Comparison of ENCODE assay signal across 20 cellular contexts in genomic region chr10:48700071-48700470, GRCh38. TPM values are rescaled to one million over a fixed set of nuclear protein-coding genes. Genes with fewer than 3 reads are reported as not detected.
"Had no signal": no experiment of that assay in that cellular context is flagged by ENCODE, and none has a peak within 500 bp of the region (broad histone marks: within the 10 kb centered on the region; RNA-seq: fewer than 3 reads in every experiment).

No MANE protein-coding gene starts in this region.

- H3K4me1 Mint-ChIP-seq: activated naive CD4-positive, alpha-beta T cell treated with anti-CD3 and anti-CD28 coated beads, Interleukin-2, amount 50 U/mL, for 24 hours; natural killer cell had no signal

- H3K27ac Mint-ChIP-seq: activated naive CD4-positive, alpha-beta T cell treated with anti-CD3 and anti-CD28 coated beads, Interleukin-2, amount 50 U/mL, for 24 hours; natural killer cell; T-cell had no signal

- H3K4me3 Mint-ChIP-seq: activated naive CD4-positive, alpha-beta T cell treated with anti-CD3 and anti-CD28 coated beads, Interleukin-2, amount 50 U/mL, for 24 hours; natural killer cell; T-cell had no signal

- H3K27me3 ChIP-seq: pancreas, right lobe of liver, testis, upper lobe of left lung had no signal

- H3K36me3 Mint-ChIP-seq: activated naive CD4-positive, alpha-beta T cell treated with anti-CD3 and anti-CD28 coated beads, Interleukin-2, amount 50 U/mL, for 24 hours; natural killer cell; T-cell had no signal

- H3K9me3 Mint-ChIP-seq: activated naive CD4-positive, alpha-beta T cell treated with anti-CD3 and anti-CD28 coated beads, Interleukin-2, amount 50 U/mL, for 24 hours; natural killer cell; T-cell had no signal

- H3K4me3 ChIP-seq: breast epithelium, pancreas, right lobe of liver, testis, upper lobe of left lung had no signal

- DNase-seq: activated CD4-positive, alpha-beta T cell treated with anti-CD3 and anti-CD28 coated beads, Interleukin-2, amount 50 U/mL, for 1 hour; activated CD8-positive, alpha-beta memory T cell treated with anti-CD3 and anti-CD28 coated beads for 24 hours; activated CD8-positive, alpha-beta memory T cell treated with anti-CD3 and anti-CD28 coated beads, Interleukin-2, amount 50 U/mL, for 48 hours; activated gamma-delta T cell; dermis blood vessel endothelial cell; effector memory CD4-positive, alpha-beta T cell; mesendoderm; natural killer cell; pancreas; right lobe of liver; small intestine; stimulated activated CD4-positive, alpha-beta T cell treated with anti-CD3 and anti-CD28 coated beads, Interleukin-15, amount 100 ng/mL, for 24 hours; stimulated activated CD4-positive, alpha-beta T cell treated with anti-CD3 and anti-CD28 coated beads, Interleukin-2, amount 100 ng/mL, for 48 hours; T-cell; T1000; testis; upper lobe of left lung had no signal

- ATAC-seq: natural killer cell, pancreas, right lobe of liver, T-cell had no signal

- H3K4me1 ChIP-seq: breast epithelium, pancreas, right lobe of liver, testis, upper lobe of left lung had no signal

- H3K9me3 ChIP-seq: breast epithelium, pancreas, right lobe of liver, testis, upper lobe of left lung had no signal

- H3K36me3 ChIP-seq: breast epithelium, pancreas, right lobe of liver, upper lobe of left lung had no signal

- H3K27ac ChIP-seq: breast epithelium, pancreas, right lobe of liver, testis, upper lobe of left lung had no signal

- H3K27me3 Mint-ChIP-seq: activated naive CD4-positive, alpha-beta T cell treated with anti-CD3 and anti-CD28 coated beads, Interleukin-2, amount 50 U/mL, for 24 hours had no signal

RNA-seq across cellular contexts. Expression of gene WDFY4, which starts 15.4 kb away (rescaled TPM):
- total RNA-seq: fibroblast of villous mesenchyme had no signal
